1 cellular context compared by ENCODE assay signal in the genomic region with DNA sequence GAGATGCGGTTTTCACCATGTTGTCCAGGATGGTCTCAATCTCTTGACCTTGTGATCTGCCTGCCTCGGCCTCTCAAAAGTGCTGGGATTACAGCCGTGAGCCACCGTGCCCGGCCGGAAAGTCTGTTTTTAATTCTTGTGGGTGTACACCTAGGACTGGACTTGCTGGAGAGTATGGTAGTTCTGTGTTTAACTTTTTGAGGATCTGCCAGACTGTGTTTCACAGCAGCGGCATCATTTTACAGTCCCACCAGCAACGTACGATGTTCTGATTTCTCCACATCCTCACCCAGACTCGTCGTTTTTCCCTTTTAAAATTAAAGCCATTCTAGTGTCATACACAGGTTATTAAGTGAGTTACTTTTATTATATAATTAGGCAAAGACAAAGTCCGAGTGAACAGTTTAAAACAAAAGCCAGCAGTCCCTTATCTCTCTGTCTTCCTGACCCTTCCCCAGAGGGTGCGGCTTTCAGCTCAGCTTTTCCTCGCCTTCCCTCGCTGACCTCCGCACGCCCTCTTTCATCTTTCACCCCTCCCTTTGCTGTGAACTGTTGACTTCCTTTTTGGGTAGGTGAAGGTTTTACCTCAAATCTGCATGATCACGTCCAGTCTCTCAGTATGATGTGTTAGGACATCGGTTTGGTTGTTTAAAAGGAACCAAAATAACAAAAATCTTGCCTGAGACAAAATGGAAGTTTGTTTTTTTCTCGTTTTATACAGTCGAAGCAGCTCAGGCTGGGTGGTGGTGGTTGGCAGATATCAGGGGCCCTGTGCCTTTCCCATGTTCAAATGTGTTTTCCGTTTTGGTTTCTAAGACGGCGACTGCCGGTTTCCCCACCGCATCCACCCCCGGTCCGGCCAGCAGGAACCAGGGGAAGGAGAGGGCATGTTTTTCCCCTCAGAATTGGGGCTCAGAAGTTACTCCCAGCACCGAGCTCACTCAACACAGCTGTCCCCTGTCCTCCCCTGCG.
A peak's percentile ranks its signal among the peaks of the same experiment; 100 is the strongest.
TF ChIP-seq lines count a peak whose summit lies in the region.

No MANE protein-coding gene starts in this region.

TF ChIP-seq in GM12878, 131 proteins besides CTCF, POLR2A, EP300 and RAD21 (continued from another document):
- TF ChIP-seq YY1 (IDR thresholded peaks at IDR 0.05; ENCODE audit: low read depth, low read length) (0 out of 2 replicates have a peak, but pooled peaks have one; percentile 19), RB1 (IDR thresholded peaks at IDR 0.05; ENCODE audit: borderline replicate concordance) (no peak), SMARCA5 (IDR thresholded peaks at IDR 0.05) (no peak), HDAC6 (IDR thresholded peaks at IDR 0.05; ENCODE audit: unreplicated experiment) (no peak), EED (IDR thresholded peaks at IDR 0.05; ENCODE audit: low read depth) (0 out of 2 replicates have a peak, but pooled peaks have one; percentile 36), NR2C2 (IDR thresholded peaks at IDR 0.05; ENCODE audit: borderline replicate concordance, control insufficient read depth, insufficient read length, low read depth) (no peak), MXI1 (IDR thresholded peaks at IDR 0.05; ENCODE audit: low read depth, low read length) (no peak), ZNF384 (IDR thresholded peaks at IDR 0.05; ENCODE audit: borderline replicate concordance, low read depth, low read length) (no peak), HSF1 (IDR thresholded peaks at IDR 0.05; ENCODE audit: low read depth, low read length) (no peak), SMAD5 (IDR thresholded peaks at IDR 0.05; ENCODE audit: low read depth) (no peak), YBX1 (IDR thresholded peaks at IDR 0.05) (no peak), NR2F1 (conservative IDR thresholded peaks at IDR 0.05) (peak; percentile 57; the same call in 1 of the 2 replicates), IKZF1 (conservative IDR thresholded peaks at IDR 0.05) (peak; percentile 25; the same call in 1 of the 2 replicates), ZZZ3 (IDR thresholded peaks at IDR 0.05; ENCODE audit: control insufficient read depth, insufficient read length, low read depth) (no peak), ESRRA (IDR thresholded peaks at IDR 0.05; ENCODE audit: low read length) (no peak), SREBF1 (IDR thresholded peaks at IDR 0.05; ENCODE audit: low read length) (no peak), POLR2AphosphoS5 (IDR thresholded peaks at IDR 0.05; ENCODE audit: low read length) (no peak), NRF1 (conservative IDR thresholded peaks at IDR 0.05; ENCODE audit: low read depth, low read length) (no peak), CREM (IDR thresholded peaks at IDR 0.05; ENCODE audit: low read depth) (no peak), ASH2L (IDR thresholded peaks at IDR 0.05; ENCODE audit: borderline replicate concordance, low read depth) (no peak), SMC3 (IDR thresholded peaks at IDR 0.05; ENCODE audit: borderline replicate concordance, low read length) (no peak), MEF2B (IDR thresholded peaks at IDR 0.05; ENCODE audit: partially characterized antibody, poor library complexity, severe bottlenecking) (peak; percentile 30), GATAD2B (conservative IDR thresholded peaks at IDR 0.05; ENCODE audit: low read depth) (no peak), POU2F2 (IDR thresholded peaks at IDR 0.05; ENCODE audit: borderline replicate concordance, low read depth, low read length) (peak; percentile 71; the same call in 1 of the 3 replicates), CBFB (IDR thresholded peaks at IDR 0.05; ENCODE audit: low read depth) (no peak), ZNF274 (IDR thresholded peaks at IDR 0.05; ENCODE audit: insufficient read depth, insufficient read length) (no peak), CBX3 (IDR thresholded peaks at IDR 0.05; ENCODE audit: borderline replicate concordance, low read depth) (no peak), PKNOX1 (IDR thresholded peaks at IDR 0.05) (no peak), SUPT20H (IDR thresholded peaks at IDR 0.05; ENCODE audit: borderline replicate concordance, control insufficient read depth, low read depth, low read length) (no peak), NBN (IDR thresholded peaks at IDR 0.05) (peak; percentile 62; the same call in 1 of the 2 replicates)
- TF ChIP-seq, protein P1, sequence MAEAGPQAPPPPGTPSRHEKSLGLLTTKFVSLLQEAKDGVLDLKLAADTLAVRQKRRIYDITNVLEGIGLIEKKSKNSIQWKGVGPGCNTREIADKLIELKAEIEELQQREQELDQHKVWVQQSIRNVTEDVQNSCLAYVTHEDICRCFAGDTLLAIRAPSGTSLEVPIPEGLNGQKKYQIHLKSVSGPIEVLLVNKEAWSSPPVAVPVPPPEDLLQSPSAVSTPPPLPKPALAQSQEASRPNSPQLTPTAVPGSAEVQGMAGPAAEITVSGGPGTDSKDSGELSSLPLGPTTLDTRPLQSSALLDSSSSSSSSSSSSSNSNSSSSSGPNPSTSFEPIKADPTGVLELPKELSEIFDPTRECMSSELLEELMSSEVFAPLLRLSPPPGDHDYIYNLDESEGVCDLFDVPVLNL (IDR thresholded peaks at IDR 0.05; ENCODE audit: low read depth, low read length), result no peak
- TF ChIP-seq, protein P2, sequence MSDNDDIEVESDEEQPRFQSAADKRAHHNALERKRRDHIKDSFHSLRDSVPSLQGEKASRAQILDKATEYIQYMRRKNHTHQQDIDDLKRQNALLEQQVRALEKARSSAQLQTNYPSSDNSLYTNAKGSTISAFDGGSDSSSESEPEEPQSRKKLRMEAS (IDR thresholded peaks at IDR 0.05; ENCODE audit: low read depth, low read length), result no peak
- TF ChIP-seq, protein P3, sequence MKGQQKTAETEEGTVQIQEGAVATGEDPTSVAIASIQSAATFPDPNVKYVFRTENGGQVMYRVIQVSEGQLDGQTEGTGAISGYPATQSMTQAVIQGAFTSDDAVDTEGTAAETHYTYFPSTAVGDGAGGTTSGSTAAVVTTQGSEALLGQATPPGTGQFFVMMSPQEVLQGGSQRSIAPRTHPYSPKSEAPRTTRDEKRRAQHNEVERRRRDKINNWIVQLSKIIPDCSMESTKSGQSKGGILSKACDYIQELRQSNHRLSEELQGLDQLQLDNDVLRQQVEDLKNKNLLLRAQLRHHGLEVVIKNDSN (IDR thresholded peaks at IDR 0.05; ENCODE audit: borderline replicate concordance, extremely low read length, insufficient read depth, low read depth, low read length), result no peak
- TF ChIP-seq, protein P4, sequence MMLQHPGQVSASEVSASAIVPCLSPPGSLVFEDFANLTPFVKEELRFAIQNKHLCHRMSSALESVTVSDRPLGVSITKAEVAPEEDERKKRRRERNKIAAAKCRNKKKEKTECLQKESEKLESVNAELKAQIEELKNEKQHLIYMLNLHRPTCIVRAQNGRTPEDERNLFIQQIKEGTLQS (IDR thresholded peaks at IDR 0.05; ENCODE audit: borderline replicate concordance, extremely low read depth, low read depth, low read length), result no peak
